1 cellular context compared by ENCODE assay signal in genomic region chr3:8443829-8444791, GRCh38.
A peak's percentile ranks its signal among the peaks of the same experiment; 100 is the strongest.
TF ChIP-seq lines count a peak whose summit lies in the region.

No MANE protein-coding gene starts in this region.

TF ChIP-seq in HepG2, 621 proteins besides CTCF, POLR2A, EP300 and RAD21 (continued from another document and continues in another):
- TF ChIP-seq ZNF318 (CRISPR knock-in tag; IDR thresholded peaks at IDR 0.05) = no peak
- TF ChIP-seq CCDC6 (CRISPR knock-in tag; IDR thresholded peaks at IDR 0.05) = peak; percentile 59; the same call in 1 of the 2 replicates
- peak; percentile 92 for TF ChIP-seq ZNF264 (CRISPR knock-in tag; IDR thresholded peaks at IDR 0.05)
- peak; percentile 72; the same call in 1 of the 2 replicates for TF ChIP-seq U2AF2 (IDR thresholded peaks at IDR 0.05; ENCODE audit: low read depth, low read length)
- peak; percentile 53; the same call in 1 of the 2 replicates for TF ChIP-seq ZFX (CRISPR knock-in tag; IDR thresholded peaks at IDR 0.05; ENCODE audit: low read depth)
- peak; percentile 46; the same call in 1 of the 2 replicates for TF ChIP-seq SMC3 (IDR thresholded peaks at IDR 0.05; ENCODE audit: low read length)
- peak; percentile 45; the same call in 1 of the 2 replicates for TF ChIP-seq ZNF891 (CRISPR knock-in tag; IDR thresholded peaks at IDR 0.05)
- peak; percentile 85; the same call in 1 of the 2 replicates for TF ChIP-seq CBX5 (CRISPR knock-in tag; IDR thresholded peaks at IDR 0.05; ENCODE audit: borderline replicate concordance)
- TF ChIP-seq HNRNPLL (IDR thresholded peaks at IDR 0.05; ENCODE audit: low read depth, low read length, poor library complexity, severe bottlenecking) = no peak
- TF ChIP-seq NFYC (CRISPR knock-in tag; IDR thresholded peaks at IDR 0.05) = peak; percentile 42; the same call in 1 of the 2 replicates
- TF ChIP-seq ZNF33B (CRISPR knock-in tag; IDR thresholded peaks at IDR 0.05) = no peak
- no peak for TF ChIP-seq NCOA5 (CRISPR knock-in tag; IDR thresholded peaks at IDR 0.05)
- peak; percentile 66; the same call in 1 of the 2 replicates for TF ChIP-seq ZKSCAN8 (CRISPR knock-in tag; IDR thresholded peaks at IDR 0.05; ENCODE audit: borderline replicate concordance)
- peak; percentile 90 for TF ChIP-seq ZFP37 (CRISPR knock-in tag; IDR thresholded peaks at IDR 0.05; ENCODE audit: borderline replicate concordance)
- TF ChIP-seq HOMEZ (CRISPR knock-in tag; IDR thresholded peaks at IDR 0.05; ENCODE audit: low read depth) = peak; percentile 83; the same call in 1 of the 2 replicates
- peak; percentile 76 for TF ChIP-seq ELF1 (CRISPR knock-in tag; IDR thresholded peaks at IDR 0.05)
- peak; percentile 56 for TF ChIP-seq RBM22 (optimal IDR thresholded peaks at IDR 0.05; ENCODE audit: low read length)
- TF ChIP-seq ZMYM4 (CRISPR knock-in tag; IDR thresholded peaks at IDR 0.05) = peak; percentile 92
- no peak for TF ChIP-seq ZC3H4 (CRISPR knock-in tag; IDR thresholded peaks at IDR 0.05; ENCODE audit: borderline replicate concordance)
- peak; percentile 64; the same call in 1 of the 2 replicates for TF ChIP-seq DR1 (CRISPR knock-in tag; IDR thresholded peaks at IDR 0.05)
- no peak for TF ChIP-seq TMF1 (CRISPR knock-in tag; IDR thresholded peaks at IDR 0.05; ENCODE audit: low read depth)
- no peak for TF ChIP-seq PREB (CRISPR knock-in tag; IDR thresholded peaks at IDR 0.05)
- no peak for TF ChIP-seq NFKB2 (CRISPR knock-in tag; IDR thresholded peaks at IDR 0.05; ENCODE audit: borderline replicate concordance)
- TF ChIP-seq NR2F2 (IDR thresholded peaks at IDR 0.05; ENCODE audit: borderline replicate concordance, low read depth) = 0 out of 2 replicates have a peak, but pooled peaks have one; percentile 33
- TF ChIP-seq RNF2 (conservative IDR thresholded peaks at IDR 0.05; ENCODE audit: low read depth) = no peak
- TF ChIP-seq ZNF460 (CRISPR knock-in tag; IDR thresholded peaks at IDR 0.05; ENCODE audit: borderline replicate concordance) = no peak
- TF ChIP-seq ELF3 (CRISPR knock-in tag; IDR thresholded peaks at IDR 0.05) = peak; percentile 98
- TF ChIP-seq ARID5B (CRISPR knock-in tag; IDR thresholded peaks at IDR 0.05) = peak; percentile 97
- TF ChIP-seq ZNF7 (CRISPR knock-in tag; IDR thresholded peaks at IDR 0.05) = no peak
- 0 out of 2 replicates have a peak, but pooled peaks have one; percentile 52 for TF ChIP-seq MIER2 (CRISPR knock-in tag; IDR thresholded peaks at IDR 0.05)
- peak; percentile 4; the same call in 1 of the 2 replicates for TF ChIP-seq NR2C2 (CRISPR knock-in tag; IDR thresholded peaks at IDR 0.05; ENCODE audit: borderline replicate concordance)
- TF ChIP-seq FOXP4 (CRISPR knock-in tag; IDR thresholded peaks at IDR 0.05) = peak; percentile 94
- TF ChIP-seq STAT6 (CRISPR knock-in tag; IDR thresholded peaks at IDR 0.05; ENCODE audit: borderline replicate concordance) = no peak
- no peak for TF ChIP-seq SUZ12 (IDR thresholded peaks at IDR 0.05; ENCODE audit: low read depth, low read length)
